12 cellular contexts compared by ENCODE assay signal in the genomic region with DNA sequence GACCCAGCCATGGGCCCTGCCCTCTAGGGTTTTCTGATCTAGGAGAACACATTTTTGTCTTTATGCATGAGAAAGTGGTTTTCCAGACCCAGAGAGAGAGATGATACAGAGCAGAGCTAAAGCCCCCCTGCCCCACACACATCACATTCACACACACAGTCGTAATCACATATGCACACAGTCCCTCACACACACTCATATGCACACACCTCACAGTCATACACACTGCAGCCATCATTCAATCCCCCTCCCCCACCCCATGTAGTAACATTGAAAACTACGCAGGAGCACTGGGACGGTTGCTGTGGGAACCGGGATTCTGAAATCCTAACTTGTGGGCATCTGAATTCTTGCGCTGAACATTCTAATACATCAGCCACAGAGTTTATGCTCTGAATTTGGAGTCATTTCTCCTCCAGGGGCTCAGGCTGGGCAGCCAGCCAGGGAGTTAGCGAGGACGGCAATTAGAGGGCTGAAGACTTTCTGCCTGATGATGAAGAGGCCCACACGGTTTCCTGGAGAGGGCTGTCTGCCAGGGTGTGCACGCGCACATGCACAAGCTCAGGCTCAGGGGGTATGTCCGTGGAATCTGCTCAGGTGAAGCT. TPM values are rescaled to one million over a fixed set of nuclear protein-coding genes. Genes with fewer than 3 reads are reported as not detected.
A peak's percentile ranks its signal among the peaks of the same experiment; 100 is the strongest.
DNase-seq lines count a peak whose midpoint lies in the region; ATAC-seq and TF ChIP-seq lines count a peak whose summit lies in the region.
"Had no signal": no experiment of that assay in that cellular context is flagged by ENCODE, and none has a peak within 500 bp of the region (broad histone marks: within the 10 kb centered on the region; RNA-seq: fewer than 3 reads in every experiment).

No MANE protein-coding gene starts in this region.

- H3K4me3 ChIP-seq in testis: no peak overlapping the region
- H3K4me3 ChIP-seq: left lung had no signal

- peak overlapping the region; percentile 3 to 49 for H3K27ac Mint-ChIP-seq in natural killer cell treated with Interleukin-12 subunit alpha and Interleukin-12 subunit beta and Interleukin-15 and Interleukin-18, amount 100 ng/mL, for 72 hours
- no peak overlapping the region for H3K27ac Mint-ChIP-seq in natural killer cell
- H3K27ac Mint-ChIP-seq in T-helper 2 cell treated with Interferon-gamma antibody and Interleukin-4, amounts not matched to agents 5 μg/mL and 100 μg/mL, for 36 hours: peak overlapping the region; percentile 85
- H3K27ac Mint-ChIP-seq in effector memory CD8-positive, alpha-beta T cell: peak overlapping the region; percentile 86 to 95

- no peaks in the 10 kb centered on the region for H3K36me3 Mint-ChIP-seq in natural killer cell treated with Interleukin-12 subunit alpha and Interleukin-12 subunit beta and Interleukin-15 and Interleukin-18, amount 100 ng/mL, for 72 hours
- H3K36me3 Mint-ChIP-seq in natural killer cell: no peaks in the 10 kb centered on the region
- peaks cover 72% of the 10 kb centered on the region for H3K36me3 Mint-ChIP-seq in T-helper 2 cell treated with Interferon-gamma antibody and Interleukin-4, amounts not matched to agents 5 μg/mL and 100 μg/mL, for 36 hours (ENCODE audit: low read depth)
- peaks cover 78% of the 10 kb centered on the region for H3K36me3 Mint-ChIP-seq in effector memory CD8-positive, alpha-beta T cell (ENCODE audit: insufficient read depth)

- TF ChIP-seq CTCF in natural killer cell (IDR thresholded peaks at IDR 0.05) (no peak), testis (IDR thresholded peaks at IDR 0.05) (no peak)

- H3K27ac ChIP-seq in testis: peak overlapping the region in 1 of 2 donors; percentile 25
- H3K27ac ChIP-seq: C4-2B, left lung, VCaP had no signal

- ATAC-seq in natural killer cell treated with Interleukin-12 subunit alpha and Interleukin-12 subunit beta and Interleukin-15 and Interleukin-18, amount 100 ng/mL, for 72 hours: peak in 1 of 2 donors; percentile 47
- no peak for ATAC-seq in natural killer cell
- peak; percentile 46 for ATAC-seq in effector memory CD8-positive, alpha-beta T cell (replicated peaks)
- ATAC-seq: left lung had no signal

- peaks cover 21% of the 10 kb centered on the region for H3K4me1 ChIP-seq in testis

- H3K9me3 Mint-ChIP-seq in natural killer cell treated with Interleukin-12 subunit alpha and Interleukin-12 subunit beta and Interleukin-15 and Interleukin-18, amount 100 ng/mL, for 72 hours: no peaks in the 10 kb centered on the region
- H3K9me3 Mint-ChIP-seq in natural killer cell: no peaks in the 10 kb centered on the region
- H3K9me3 Mint-ChIP-seq in T-helper 2 cell treated with Interferon-gamma antibody and Interleukin-4, amounts not matched to agents 5 μg/mL and 100 μg/mL, for 36 hours: no peaks in the 10 kb centered on the region
- no peaks in the 10 kb centered on the region for H3K9me3 Mint-ChIP-seq in effector memory CD8-positive, alpha-beta T cell

- H3K27me3 ChIP-seq in testis: no peaks in the 10 kb centered on the region

- H3K36me3 ChIP-seq in testis (ENCODE audit: low read depth, missing control alignments): no peaks in the 10 kb centered on the region
- H3K36me3 ChIP-seq: left lung had no signal

- no peak for TF ChIP-seq POLR2A in testis (IDR thresholded peaks at IDR 0.05)

- peaks cover 24 to 31% of the 10 kb centered on the region in 2 donors for H3K4me1 Mint-ChIP-seq in natural killer cell treated with Interleukin-12 subunit alpha and Interleukin-12 subunit beta and Interleukin-15 and Interleukin-18, amount 100 ng/mL, for 72 hours (ENCODE audit: low read depth in 2 of 2)
- peaks cover 28 to 32% of the 10 kb centered on the region in 2 donors for H3K4me1 Mint-ChIP-seq in natural killer cell
- H3K4me1 Mint-ChIP-seq in T-helper 2 cell treated with Interferon-gamma antibody and Interleukin-4, amounts not matched to agents 5 μg/mL and 100 μg/mL, for 36 hours (ENCODE audit: low read depth): peaks cover 60% of the 10 kb centered on the region
- H3K4me1 Mint-ChIP-seq in effector memory CD8-positive, alpha-beta T cell (ENCODE audit: low read depth in 2 of 2): peaks cover 38 to 40% of the 10 kb centered on the region in 2 donors

- no peaks in the 10 kb centered on the region for H3K9me3 ChIP-seq in testis
- H3K9me3 ChIP-seq: left lung had no signal

- no peak for DNase-seq in natural killer cell treated with Interleukin-12 subunit alpha and Interleukin-12 subunit beta and Interleukin-15 and Interleukin-18, amount 100 ng/mL, for 72 hours (ENCODE audit: low spot score)
- DNase-seq in natural killer cell (no peak), testis (peak; percentile 60), NOMO-1 (lab: John Stamatoyannopoulos, UW; ENCODE audit: unreplicated experiment in 2 of 2) (no peak), NCI-H1694 (lab: John Stamatoyannopoulos, UW) (no peak), LoVo (ENCODE audit: low spot score) (no peak)
- DNase-seq in T-helper 2 cell treated with Interferon-gamma antibody and Interleukin-4, amounts not matched to agents 5 μg/mL and 100 μg/mL, for 36 hours (ENCODE audit: low spot score): no peak
- DNase-seq in effector memory CD8-positive, alpha-beta T cell: no peak
- DNase-seq: left lung, MM.1S had no signal

- 37 to 48% methylated on average over 11 of the region's 11 CpGs for WGBS in testis, 2 donors

- intact Hi-C loops in natural killer cell (cut with micrococcal nuclease) (no loop called here), testis (cut with DNase I; ENCODE audit: low total_unique reads) (no loop called here)

- H3K27me3 Mint-ChIP-seq in natural killer cell treated with Interleukin-12 subunit alpha and Interleukin-12 subunit beta and Interleukin-15 and Interleukin-18, amount 100 ng/mL, for 72 hours: peaks cover 0 to 6% of the 10 kb centered on the region in 2 donors
- peaks cover 0 to 12% of the 10 kb centered on the region in 2 donors for H3K27me3 Mint-ChIP-seq in natural killer cell (ENCODE audit: low read depth in 2 of 2)
- H3K27me3 Mint-ChIP-seq in T-helper 2 cell treated with Interferon-gamma antibody and Interleukin-4, amounts not matched to agents 5 μg/mL and 100 μg/mL, for 36 hours (ENCODE audit: low read depth): no peaks in the 10 kb centered on the region
- H3K27me3 Mint-ChIP-seq in effector memory CD8-positive, alpha-beta T cell: no peaks in the 10 kb centered on the region

- H3K4me3 Mint-ChIP-seq in natural killer cell treated with Interleukin-12 subunit alpha and Interleukin-12 subunit beta and Interleukin-15 and Interleukin-18, amount 100 ng/mL, for 72 hours: peak overlapping the region; percentile 27
- no peak overlapping the region for H3K4me3 Mint-ChIP-seq in natural killer cell
- peak overlapping the region; percentile 80 for H3K4me3 Mint-ChIP-seq in T-helper 2 cell treated with Interferon-gamma antibody and Interleukin-4, amounts not matched to agents 5 μg/mL and 100 μg/mL, for 36 hours
- peak overlapping the region; percentile 45 to 55 for H3K4me3 Mint-ChIP-seq in effector memory CD8-positive, alpha-beta T cell

RNA-seq across cellular contexts. Expression of gene CD6, which starts 32.7 kb away (rescaled TPM):
- total RNA-seq in natural killer cell treated with Interleukin-12 subunit alpha and Interleukin-12 subunit beta and Interleukin-15 and Interleukin-18, amount 100 ng/mL, for 72 hours: 10 to 100 TPM in 1 of 2 donors, 1 to 10 TPM in 1; 5.9 to 44.0 TPM
- total RNA-seq in natural killer cell (100 to 1,000 TPM in 1 of 3 donors, 10 to 100 TPM in 2; 18.9 to 111 (median 85.6) TPM), testis (1 to 10 TPM in 1 of 2 donors, under 1 TPM in 1; 0.87 to 1.6 TPM)
- polyA plus RNA-seq in testis (ENCODE audit: insufficient read depth, low read depth, low replicate concordance): 3.1 TPM

RNA-seq across cellular contexts. Expression of gene SLC15A3, which starts 52.2 kb away (rescaled TPM):
- total RNA-seq in natural killer cell treated with Interleukin-12 subunit alpha and Interleukin-12 subunit beta and Interleukin-15 and Interleukin-18, amount 100 ng/mL, for 72 hours: 1 to 10 TPM; 1.2 to 5.0 TPM
- 10 to 100 TPM; 11.6 to 26.5 (median 20.1) TPM for total RNA-seq in natural killer cell
- 1 to 10 TPM; 8.0 to 9.3 TPM for total RNA-seq in testis
- polyA plus RNA-seq in testis (ENCODE audit: insufficient read depth, low read depth, low replicate concordance): 24.4 TPM

Comparison
In these comparisons a context has a peak if more than half of its experiments do, and no peak if none do; other contexts are left out.
1. H3K27ac Mint-ChIP-seq: peak in natural killer cell treated with Interleukin-12 subunit alpha and Interleukin-12 subunit beta and Interleukin-15 and Interleukin-18, amount 100 ng/mL, for 72 hours (2 of 2), T-helper 2 cell treated with Interferon-gamma antibody and Interleukin-4, amounts not matched to agents 5 μg/mL and 100 μg/mL, for 36 hours (single experiment) and effector memory CD8-positive, alpha-beta T cell (2 of 2); none in natural killer cell (0 of 2).